9 cellular contexts compared by ENCODE assay signal in genomic region chr2:239230318-239231052, GRCh38.
DNase-seq lines count a peak whose midpoint lies in the region; ATAC-seq, FAIRE-seq and TF ChIP-seq lines count a peak whose summit lies in the region.
"Had no signal": no experiment of that assay in that cellular context is flagged by ENCODE, and none has a peak within 500 bp of the region (broad histone marks: within the 10 kb centered on the region; RNA-seq: fewer than 3 reads in every experiment).

No MANE protein-coding gene starts in this region.

- no peaks in the 10 kb centered on the region for H3K79me2 ChIP-seq in endothelial cell of umbilical vein (ENCODE audit: control insufficient read depth, insufficient read depth, low read length)

- no peak for TF ChIP-seq CTCF in HL-60 (IDR thresholded peaks at IDR 0.05; ENCODE audit: insufficient read depth, low read length)
- no peak for TF ChIP-seq CTCF in endothelial cell of umbilical vein (IDR thresholded peaks at IDR 0.05; ENCODE audit: extremely low read depth in 1 of 2, insufficient read depth in 1 of 2, low read depth in 1 of 2, low read length in 2 of 2)

- FAIRE-seq in endothelial cell of umbilical vein (lab: Jason Lieb, UNC): peak; percentile 46

- BruUV-seq in endothelial cell of umbilical vein (replicated peaks; lab: Mats Ljungman, UMichigan): no TSS peak

- H3K27me3 ChIP-seq in HL-60 (ENCODE audit: insufficient read depth, poor library complexity, severe bottlenecking) (no peaks in the 10 kb centered on the region), endothelial cell of umbilical vein (ENCODE audit: control insufficient read depth in 2 of 2, insufficient read depth in 2 of 2, low read length in 2 of 2) (no peaks in the 10 kb centered on the region)

- no peaks in the 10 kb centered on the region for H4K20me1 ChIP-seq in endothelial cell of umbilical vein (replicated peaks; ENCODE audit: control insufficient read depth, extremely low read depth, insufficient read depth, low read length)

- peak in 1 of 2 experiments; percentile 66 for DNase-seq in HL-60 (ENCODE audit: low read depth in 1 of 2, low spot score in 1 of 2)
- peak; percentile 63 for DNase-seq in SKM-1 treated with dmso at 0.1 percent for 144 hours (lab: John Stamatoyannopoulos, UW; ENCODE audit: unreplicated experiment)
- no peak for DNase-seq in endothelial cell of umbilical vein (ENCODE audit: low read depth, low spot score)
- peak; percentile 26 for DNase-seq in stimulated activated CD8-positive, alpha-beta memory T cell treated with anti-CD3 and anti-CD28 coated beads, Interleukin-4, amount 100 ng/mL, for 48 hours
- no peak for DNase-seq in GM19240 (ENCODE audit: insufficient read length, low spot score)
- no peak for DNase-seq in NCI-H1436 (lab: John Stamatoyannopoulos, UW)
- DNase-seq in dedifferentiated amniotic fluid mesenchymal stem cell (ENCODE audit: extremely low spot score): no peak
- DNase-seq: NCI-H446 had no signal

- CTCF ChIA-PET in endothelial cell of umbilical vein (lab: Charles Lee): no interaction called here

- POLR2A ChIA-PET in endothelial cell of umbilical vein (lab: Charles Lee): no interaction called here

- no peak overlapping the region for H2AFZ ChIP-seq in endothelial cell of umbilical vein (ENCODE audit: low read depth, low read length)

- no peak overlapping the region for H3K4me2 ChIP-seq in endothelial cell of umbilical vein (ENCODE audit: insufficient read depth, low read length)

- no peak for ATAC-seq in GM19035 (IDR thresholded peaks at IDR 0.05; ENCODE audit: unreplicated experiment)

- dilution Hi-C loops in endothelial cell of umbilical vein (cut with MboI; ENCODE audit: extremely low pct_ligation_motif_present, low sequenced_read_pairs): no loop called here

- no peaks in the 10 kb centered on the region for H3K9me1 ChIP-seq in endothelial cell of umbilical vein (replicated peaks; ENCODE audit: control insufficient read depth, extremely low read depth, insufficient read depth, low read length)

- H3K27ac ChIP-seq in HL-60 (replicated peaks) (peak overlapping the region; percentile 71), endothelial cell of umbilical vein (ENCODE audit: insufficient read depth, low read depth, low read length) (no peak overlapping the region)

- H3K4me3 ChIP-seq in HL-60 (replicated peaks; ENCODE audit: insufficient read depth, low read length): no peak overlapping the region
- H3K4me3 ChIP-seq in endothelial cell of umbilical vein (replicated peaks in 1 of 3; ENCODE audit: insufficient read depth in 1 of 3, low read depth in 1 of 3, low read length in 3 of 3): no peak overlapping the region

- H3K9ac ChIP-seq in endothelial cell of umbilical vein (replicated peaks; ENCODE audit: extremely low read depth, insufficient read depth, low read length): no peak overlapping the region

- no peaks in the 10 kb centered on the region for H3K4me1 ChIP-seq in endothelial cell of umbilical vein (ENCODE audit: control insufficient read depth, extremely low read depth, insufficient read depth, low read length)

- intact Hi-C loops in endothelial cell of umbilical vein (cut with micrococcal nuclease): no loop called here

- H3K9me3 ChIP-seq in endothelial cell of umbilical vein (replicated peaks; ENCODE audit: control insufficient read depth, insufficient read depth, low read length): no peaks in the 10 kb centered on the region

- no peaks in the 10 kb centered on the region for H3K36me3 ChIP-seq in endothelial cell of umbilical vein (ENCODE audit: control insufficient read depth in 2 of 2, extremely low read depth in 1 of 2, insufficient read depth in 2 of 2, low read length in 2 of 2)

- TF ChIP-seq POLR2A in endothelial cell of umbilical vein (IDR thresholded peaks at IDR 0.05; ENCODE audit: low read depth, low read length): no peak

TF ChIP-seq in endothelial cell of umbilical vein, 7 proteins besides CTCF, POLR2A, EP300 and RAD21:
- no peak for TF ChIP-seq EZH2 (IDR thresholded peaks at IDR 0.05; ENCODE audit: borderline replicate concordance, low read depth, low read length, severe bottlenecking)
- no peak for TF ChIP-seq JUN (IDR thresholded peaks at IDR 0.05; ENCODE audit: borderline replicate concordance, insufficient read depth, insufficient read length, low read depth)
- TF ChIP-seq POLR2AphosphoS5 (IDR thresholded peaks at IDR 0.05; ENCODE audit: insufficient read depth, low read depth, low read length): no peak
- TF ChIP-seq GATA2 (IDR thresholded peaks at IDR 0.05; ENCODE audit: insufficient read depth, insufficient read length, low read depth, low read length): no peak
- TF ChIP-seq FOS (IDR thresholded peaks at IDR 0.05; ENCODE audit: borderline replicate concordance, insufficient read depth, low read length): no peak
- TF ChIP-seq MYC (IDR thresholded peaks at IDR 0.05; ENCODE audit: low read depth, low read length): no peak
- TF ChIP-seq, protein P1, sequence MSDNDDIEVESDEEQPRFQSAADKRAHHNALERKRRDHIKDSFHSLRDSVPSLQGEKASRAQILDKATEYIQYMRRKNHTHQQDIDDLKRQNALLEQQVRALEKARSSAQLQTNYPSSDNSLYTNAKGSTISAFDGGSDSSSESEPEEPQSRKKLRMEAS (IDR thresholded peaks at IDR 0.05; ENCODE audit: insufficient read depth, insufficient read length): no peak

Comparison
In these comparisons a context has a peak if more than half of its experiments do, and no peak if none do; other contexts are left out.
1. DNase-seq: peak in SKM-1 treated with dmso at 0.1 percent for 144 hours (single experiment) and stimulated activated CD8-positive, alpha-beta memory T cell treated with anti-CD3 and anti-CD28 coated beads, Interleukin-4, amount 100 ng/mL, for 48 hours (single experiment); none in endothelial cell of umbilical vein (single experiment), GM19240 (single experiment), NCI-H1436 (single experiment) and dedifferentiated amniotic fluid mesenchymal stem cell (single experiment).